21 cellular contexts compared by ENCODE assay signal in genomic region chr11:8758619-8759169, GRCh38.
DNase-seq lines count a peak whose midpoint lies in the region; ATAC-seq and TF ChIP-seq lines count a peak whose summit lies in the region.
"Had no signal": no experiment of that assay in that cellular context is flagged by ENCODE, and none has a peak within 500 bp of the region (broad histone marks: within the 10 kb centered on the region; RNA-seq: fewer than 3 reads in every experiment).

No MANE protein-coding gene starts in this region.

- H3K9me3 Mint-ChIP-seq in activated CD8-positive, alpha-beta memory T cell treated with anti-CD3 and anti-CD28 coated beads, Interleukin-2, amount 10 ng/mL, durations not matched to agents 7 days and 5 days (ENCODE audit: low read depth): no peaks in the 10 kb centered on the region
- H3K9me3 Mint-ChIP-seq in HFFc6: no peaks in the 10 kb centered on the region
- H3K9me3 Mint-ChIP-seq: CD4-positive, alpha-beta memory T cell; central memory CD8-positive, alpha-beta T cell; naive B cell had no signal

- TF ChIP-seq CTCF in HEK293 (tag by site-specific recombination; IDR thresholded peaks at IDR 0.05) (no peak), WERI-Rb-1 (IDR thresholded peaks at IDR 0.05; ENCODE audit: low read depth, low read length) (peak; percentile 20; the same call in 1 of the 2 replicates), smooth muscle cell (IDR thresholded peaks at IDR 0.05; ENCODE audit: borderline replicate concordance, insufficient read depth, poor library complexity, severe bottlenecking) (no peak), HFFc6 (IDR thresholded peaks at IDR 0.05) (no peak)

- H3K36me3 ChIP-seq in HEK293 (ENCODE audit: control insufficient read depth in 2 of 2, insufficient read depth in 1 of 2, low read length in 2 of 2) (no peaks in the 10 kb centered on the region), WERI-Rb-1 (peaks cover 6% of the 10 kb centered on the region; the same call in 1 of the 2 replicates), smooth muscle cell (ENCODE audit: low read depth) (no peaks in the 10 kb centered on the region)
- H3K36me3 ChIP-seq: thoracic aorta had no signal

- H3K79me2 ChIP-seq in smooth muscle cell (ENCODE audit: low read depth): peaks cover 98% of the 10 kb centered on the region

- H3K36me3 Mint-ChIP-seq in activated CD8-positive, alpha-beta memory T cell treated with anti-CD3 and anti-CD28 coated beads, Interleukin-2, amount 10 ng/mL, durations not matched to agents 7 days and 5 days: no peaks in the 10 kb centered on the region
- H3K36me3 Mint-ChIP-seq in HFFc6 (ENCODE audit: low read depth): peaks cover 13% of the 10 kb centered on the region
- H3K36me3 Mint-ChIP-seq: CD4-positive, alpha-beta memory T cell; naive B cell had no signal

- intact Hi-C loops in right cardiac atrium (cut with DNase I): no loop called here

- no peaks in the 10 kb centered on the region for H3K4me1 ChIP-seq in HEK293 (ENCODE audit: control insufficient read depth, insufficient read depth, low read length)
- H3K4me1 ChIP-seq in right cardiac atrium (ENCODE audit: control insufficient read depth, insufficient read depth, low read length): peaks cover 25% of the 10 kb centered on the region
- H3K4me1 ChIP-seq in smooth muscle cell (ENCODE audit: low read depth): peaks cover 23% of the 10 kb centered on the region

- no peak overlapping the region for H3K4me2 ChIP-seq in smooth muscle cell

- no peak overlapping the region for H2AFZ ChIP-seq in smooth muscle cell (ENCODE audit: low read depth)

- POLR2A ChIA-PET in HEK293 (lab: Yijun Ruan, JAX): interaction anchor here (0.7 to 1.8 kb wide), 2 partner anchors 18 to 76 kb away, joined by 3 to 5 read pairs; partner anchors contain the start of genes RPL27A and TRIM66

- WGBS in right cardiac atrium: 90% methylated on average over 11 of the region's 11 CpGs
- WGBS in smooth muscle cell (ENCODE audit: low lambda C conversion rate): 95% methylated on average over 11 of the region's 11 CpGs

- no peaks in the 10 kb centered on the region for H3K27me3 ChIP-seq in WERI-Rb-1 (ENCODE audit: insufficient read depth, low read depth, severe bottlenecking)
- H3K27me3 ChIP-seq in right cardiac atrium (ENCODE audit: control insufficient read depth, insufficient read depth): no peaks in the 10 kb centered on the region
- no peaks in the 10 kb centered on the region for H3K27me3 ChIP-seq in smooth muscle cell (ENCODE audit: low read depth)

- H3K27ac ChIP-seq in HEK293 (ENCODE audit: extremely low read depth, low read depth, low read length): no peak overlapping the region
- peak overlapping the region; percentile 85 for H3K27ac ChIP-seq in WERI-Rb-1
- peak overlapping the region; percentile 80 for H3K27ac ChIP-seq in right cardiac atrium (ENCODE audit: low read length)
- peak overlapping the region; percentile 63 for H3K27ac ChIP-seq in smooth muscle cell (ENCODE audit: low read depth)

- H4K20me1 ChIP-seq in smooth muscle cell (ENCODE audit: low read depth): peaks cover 100% of the 10 kb centered on the region

- peaks cover 3% of the 10 kb centered on the region for H3K27me3 Mint-ChIP-seq in activated CD8-positive, alpha-beta memory T cell treated with anti-CD3 and anti-CD28 coated beads, Interleukin-2, amount 10 ng/mL, durations not matched to agents 7 days and 5 days
- peaks cover 2% of the 10 kb centered on the region; the same call in 1 of the 2 replicates for H3K27me3 Mint-ChIP-seq in HFFc6 (ENCODE audit: insufficient read depth)
- H3K27me3 Mint-ChIP-seq: central memory CD8-positive, alpha-beta T cell had no signal

- H3K4me3 Mint-ChIP-seq in activated CD8-positive, alpha-beta memory T cell treated with anti-CD3 and anti-CD28 coated beads, Interleukin-2, amount 10 ng/mL, durations not matched to agents 7 days and 5 days: no peak overlapping the region
- no peak overlapping the region for H3K4me3 Mint-ChIP-seq in HFFc6
- H3K4me3 Mint-ChIP-seq: activated CD4-positive, alpha-beta T cell treated with anti-CD3 and anti-CD28 coated beads for 36 hours; CD4-positive, alpha-beta memory T cell; central memory CD8-positive, alpha-beta T cell; naive B cell had no signal

- H3F3A ChIP-seq in smooth muscle cell (ENCODE audit: low read depth): peaks cover 46% of the 10 kb centered on the region

- H3K4me3 ChIP-seq in HEK293 (ENCODE audit: low read depth, low read length) (no peak overlapping the region), WERI-Rb-1 (ENCODE audit: low read depth, low read length) (no peak overlapping the region), right cardiac atrium (ENCODE audit: low read length) (no peak overlapping the region), smooth muscle cell (no peak overlapping the region)
- H3K4me3 ChIP-seq: thoracic aorta had no signal

- ATAC-seq in right cardiac atrium: no peak
- no peak for ATAC-seq in activated CD8-positive, alpha-beta memory T cell treated with anti-CD3 and anti-CD28 coated beads, Interleukin-2, amount 10 ng/mL, durations not matched to agents 7 days and 5 days
- ATAC-seq: activated CD4-positive, alpha-beta T cell treated with anti-CD3 and anti-CD28 coated beads for 36 hours had no signal

- H3K27ac Mint-ChIP-seq in activated CD8-positive, alpha-beta memory T cell treated with anti-CD3 and anti-CD28 coated beads, Interleukin-2, amount 10 ng/mL, durations not matched to agents 7 days and 5 days: no peak overlapping the region
- H3K27ac Mint-ChIP-seq in HFFc6: no peak overlapping the region
- H3K27ac Mint-ChIP-seq: activated CD4-positive, alpha-beta T cell treated with anti-CD3 and anti-CD28 coated beads for 36 hours; CD4-positive, alpha-beta memory T cell had no signal

- no peaks in the 10 kb centered on the region for H3K9me3 ChIP-seq in HEK293 (ENCODE audit: control insufficient read depth, insufficient read depth, low read depth, low read length)
- H3K9me3 ChIP-seq in WERI-Rb-1 (ENCODE audit: severe bottlenecking): no peaks in the 10 kb centered on the region
- H3K9me3 ChIP-seq in right cardiac atrium (ENCODE audit: control insufficient read depth, low read length): no peaks in the 10 kb centered on the region
- no peaks in the 10 kb centered on the region for H3K9me3 ChIP-seq in smooth muscle cell (replicated peaks; ENCODE audit: low read depth)
- H3K9me3 ChIP-seq: thoracic aorta had no signal

- H3K4me1 Mint-ChIP-seq in activated CD8-positive, alpha-beta memory T cell treated with anti-CD3 and anti-CD28 coated beads, Interleukin-2, amount 10 ng/mL, durations not matched to agents 7 days and 5 days: no peaks in the 10 kb centered on the region
- H3K4me1 Mint-ChIP-seq in HFFc6 (ENCODE audit: low read depth): peaks cover 16% of the 10 kb centered on the region; the same call in 1 of the 2 replicates
- H3K4me1 Mint-ChIP-seq: activated CD4-positive, alpha-beta T cell treated with anti-CD3 and anti-CD28 coated beads for 36 hours; CD4-positive, alpha-beta memory T cell; central memory CD8-positive, alpha-beta T cell had no signal

- CTCF ChIA-PET in HEK293 (lab: Yijun Ruan, JAX): interaction anchor here (0.5 to 2.2 kb wide), 5 partner anchors 9 to 727 kb away, joined by 3 to 5 read pairs (median 3); no protein-coding TSS in a partner anchor
- CTCF ChIA-PET in activated CD8-positive, alpha-beta memory T cell treated with anti-CD3 and anti-CD28 coated beads, Interleukin-2, amount 10 ng/mL, durations not matched to agents 7 days and 5 days (lab: Charles Lee): no interaction called here

- no peak overlapping the region for H3K9ac ChIP-seq in smooth muscle cell (ENCODE audit: low read depth)

- DNase-seq in WERI-Rb-1: no peak
- no peak for DNase-seq in right cardiac atrium
- no peak for DNase-seq in smooth muscle cell (lab: John Stamatoyannopoulos, UW; ENCODE audit: unreplicated experiment)
- DNase-seq in activated CD8-positive, alpha-beta memory T cell treated with anti-CD3 and anti-CD28 coated beads, Interleukin-2, amount 10 ng/mL, durations not matched to agents 7 days and 5 days: no peak
- DNase-seq in DMS153 (lab: John Stamatoyannopoulos, UW): no peak
- DNase-seq in AG08396 (ENCODE audit: low spot score): no peak
- DNase-seq in HFFc6: no peak
- DNase-seq: activated CD4-positive, alpha-beta T cell treated with anti-CD3 and anti-CD28 coated beads for 36 hours; activated CD8-positive, alpha-beta memory T cell treated with anti-CD3 and anti-CD28 coated beads for 24 hours; activated naive CD4-positive, alpha-beta T cell treated with anti-CD3 and anti-CD28 coated beads, Interleukin-2, amount 50 U/mL, for 16 hours; CD4-positive, alpha-beta memory T cell; DMS 273 treated with DMSO at 0.1 percent for 48 hours; foreskin melanocyte; mammary epithelial cell; naive B cell; NCI-H1092; NCI-H2029; NCI-H82 had no signal

TF ChIP-seq in HEK293, 187 proteins besides CTCF, POLR2A, EP300 and RAD21:
- TF ChIP-seq ZNF341 (tag by site-specific recombination; IDR thresholded peaks at IDR 0.05; ENCODE audit: low read depth) (0 out of 2 replicates have a peak, but pooled peaks have one; percentile 25), ZFHX2 (tag by site-specific recombination; conservative IDR thresholded peaks at IDR 0.05) (no peak)
TF ChIP-seq in HEK293: peak in this region for 1.
